9 cellular contexts compared by ENCODE assay signal in the genomic region with DNA sequence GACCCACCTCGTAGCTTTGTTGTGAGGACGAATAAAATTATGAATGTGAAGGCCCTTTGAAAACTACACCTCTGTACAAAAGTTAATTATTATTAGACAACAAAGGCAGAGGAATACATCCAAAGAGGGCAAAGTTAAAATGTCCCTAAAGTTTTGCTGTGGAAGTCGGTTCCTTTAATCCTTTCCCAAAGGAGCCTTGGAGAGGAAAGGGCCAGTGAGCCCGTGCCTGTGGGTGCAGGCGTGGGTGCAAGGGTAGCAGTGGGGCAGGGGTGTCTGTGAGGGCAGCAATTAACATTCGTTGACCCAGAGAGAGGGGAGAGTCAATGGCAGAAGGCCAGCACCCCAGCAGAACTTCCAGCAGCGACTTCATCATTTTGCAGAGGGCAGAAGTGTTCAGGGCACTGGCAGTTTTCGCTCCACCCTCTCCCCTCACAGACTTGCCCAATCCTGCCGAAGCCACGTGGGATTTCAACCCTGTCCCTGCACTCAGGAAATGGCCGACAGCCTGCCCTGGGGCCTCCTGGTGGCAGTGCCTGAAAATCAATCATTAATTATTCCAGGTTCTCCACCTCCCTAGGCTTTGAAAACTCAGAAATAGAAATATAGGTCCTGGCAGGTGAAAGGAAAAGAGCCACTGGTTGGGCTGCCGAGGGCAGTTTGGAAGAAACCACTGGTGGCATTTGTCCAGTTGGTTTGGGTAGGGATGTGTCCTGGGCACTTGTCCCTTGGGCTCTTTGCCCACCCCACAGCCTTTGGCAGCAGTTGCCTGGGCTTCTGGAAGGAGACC. TPM values are rescaled to one million over a fixed set of nuclear protein-coding genes. Genes with fewer than 3 reads are reported as not detected.
A peak's percentile ranks its signal among the peaks of the same experiment; 100 is the strongest.
DNase-seq lines count a peak whose midpoint lies in the region; ATAC-seq and TF ChIP-seq lines count a peak whose summit lies in the region.
"Had no signal": no experiment of that assay in that cellular context is flagged by ENCODE, and none has a peak within 500 bp of the region (broad histone marks: within the 10 kb centered on the region; RNA-seq: fewer than 3 reads in every experiment).

No MANE protein-coding gene starts in this region.

- H3K9me3 ChIP-seq in GM23248 (ENCODE audit: low read depth) = no peaks in the 10 kb centered on the region
- no peaks in the 10 kb centered on the region for H3K9me3 ChIP-seq in Peyer's patch
- H3K9me3 ChIP-seq in prostate gland = no peaks in the 10 kb centered on the region

- H3K9ac ChIP-seq in GM23248 = 0 out of 2 replicates have a peak overlapping the region, but pooled peaks have one; percentile 4

- H2AFZ ChIP-seq in GM23248 = peak overlapping the region; percentile 31

- H3K27me3 ChIP-seq in GM23248 (replicated peaks; ENCODE audit: insufficient read depth) = no peaks in the 10 kb centered on the region
- no peaks in the 10 kb centered on the region for H3K27me3 ChIP-seq in Peyer's patch
- H3K27me3 ChIP-seq in prostate gland (replicated peaks; ENCODE audit: insufficient read depth) = no peaks in the 10 kb centered on the region

- no peak overlapping the region for H3K4me3 ChIP-seq in GM23248
- no peak overlapping the region for H3K4me3 ChIP-seq in Peyer's patch
- no peak overlapping the region for H3K4me3 ChIP-seq in prostate gland

- H3K9me2 ChIP-seq in GM23248 (ENCODE audit: insufficient read depth) = no peaks in the 10 kb centered on the region

- H3K27ac ChIP-seq in GM23248 = peak overlapping the region; percentile 76
- H3K27ac ChIP-seq in Peyer's patch = peak overlapping the region in 3 of 4 donors; percentile 55 to 81 (median 69)
- peak overlapping the region in 1 of 2 donors; percentile 40 for H3K27ac ChIP-seq in prostate gland

- H3F3A ChIP-seq in GM23248 (ENCODE audit: insufficient read depth) = peaks cover 25% of the 10 kb centered on the region

- TF ChIP-seq POLR2A in Peyer's patch (IDR thresholded peaks at IDR 0.05) (no peak), prostate gland (IDR thresholded peaks at IDR 0.05) (no peak)

- peak in 3 of 6 experiments; percentile 57 to 66 (median 65) for TF ChIP-seq CTCF in Peyer's patch (IDR thresholded peaks at IDR 0.05)
- TF ChIP-seq CTCF in prostate gland (IDR thresholded peaks at IDR 0.05) = peak in 2 of 4 experiments; percentile 35 to 45

- DNase-seq in GM23248 = peak; percentile 56
- DNase-seq in Peyer's patch = peak; percentile 17 to 79 (median 77)
- DNase-seq in globus pallidus (ENCODE audit: low spot score) = peak; percentile 73
- DNase-seq in prostate gland (ENCODE audit: low spot score) = peak; percentile 26
- no peak for DNase-seq in stimulated activated naive CD4-positive, alpha-beta T cell treated with Interleukin-2 at 50 U/mL for 16 hours (lab: John Stamatoyannopoulos, UW)
- no peak for DNase-seq in NCI-H345 treated with DMSO at 0.1 percent for 48 hours (lab: John Stamatoyannopoulos, UW; ENCODE audit: unreplicated experiment)
- DNase-seq: naive B cell had no signal

- intact Hi-C loops in prostate gland (cut with DNase I) = no loop called here

- peaks cover 37% of the 10 kb centered on the region for H3K4me1 ChIP-seq in GM23248 (ENCODE audit: insufficient read depth)
- peaks cover 0 to 21% (median 2%) of the 10 kb centered on the region in 4 donors for H3K4me1 ChIP-seq in Peyer's patch
- no peaks in the 10 kb centered on the region for H3K4me1 ChIP-seq in prostate gland (replicated peaks)

- ATAC-seq in HG02588 (IDR thresholded peaks at IDR 0.05; ENCODE audit: unreplicated experiment) = no peak
- ATAC-seq in GM21423 (IDR thresholded peaks at IDR 0.05; ENCODE audit: unreplicated experiment) = no peak

- no peaks in the 10 kb centered on the region for H3K79me2 ChIP-seq in GM23248 (ENCODE audit: insufficient read depth)

- in situ Hi-C loops in GM23248 (cut with MboI) = no loop called here

- WGBS in GM23248 (ENCODE audit: low coverage in 1 of 2, low lambda C conversion rate in 2 of 2, missing lambda C conversion rate in 2 of 2), 2 experiments = 65 to 67% methylated on average over 10 to 12 of the region's 12 CpGs
- WGBS in prostate gland = 49% methylated on average over 12 of the region's 12 CpGs

- H4K20me1 ChIP-seq in GM23248 (ENCODE audit: insufficient read depth) = no peaks in the 10 kb centered on the region

- H3K4me2 ChIP-seq in GM23248 (ENCODE audit: unreplicated experiment) = peak overlapping the region; percentile 35

- H3K36me3 ChIP-seq in GM23248 (ENCODE audit: low read depth) = no peaks in the 10 kb centered on the region
- no peaks in the 10 kb centered on the region for H3K36me3 ChIP-seq in Peyer's patch
- H3K36me3 ChIP-seq in prostate gland = no peaks in the 10 kb centered on the region

RNA-seq across cellular contexts. Expression of gene PAX8, which starts 4.2 kb away (rescaled TPM):
- total RNA-seq in GM23248 (2014; rRNA removed; shearing (Covaris generic)) = 2.1 and 5.8 TPM in 2 replicates
- 13.1 and 20.4 TPM in 2 replicates for polyA plus RNA-seq in GM23248 (2016; fragmentation: Nextera tagmentation; extraction: Ambion mirVana)
- total RNA-seq in Peyer's patch (10 to 100 TPM in 3 of 4 donors, 1 to 10 TPM in 1; 3.3 to 22.1 (median 14.2) TPM), prostate gland (1 to 10 TPM; 1.0 to 3.8 TPM)

Comparison
In these comparisons a context has a peak if more than half of its experiments do, and no peak if none do; other contexts are left out.
1. DNase-seq: peak in GM23248 (single experiment), Peyer's patch (3 of 3), globus pallidus (single experiment) and prostate gland (single experiment); none in stimulated activated naive CD4-positive, alpha-beta T cell treated with Interleukin-2 at 50 U/mL for 16 hours (single experiment) and NCI-H345 treated with DMSO at 0.1 percent for 48 hours (single experiment).